25 cellular contexts compared by ENCODE assay signal in genomic region chr12:72978999-72979398, GRCh38.
"Had no signal": no experiment of that assay in that cellular context is flagged by ENCODE, and none has a peak within 500 bp of the region (broad histone marks: within the 10 kb centered on the region; RNA-seq: fewer than 3 reads in every experiment).

No MANE protein-coding gene starts in this region.

- ATAC-seq: stimulated activated effector memory CD8-positive, alpha-beta T cell treated with anti-CD3 and anti-CD28 coated beads, Interleukin-12 subunit alpha, Interleukin-12 subunit beta, amount 100 ng/mL, for 72 hours; stimulated activated memory B cell treated with anti-CD40 and anti-IgM and Interleukin-4, amounts not matched to agents 10 μg/mL and 1 μg/mL and 100 μg/mL, for 72 hours; stimulated activated naive B cell treated with anti-CD40 and anti-IgM and Interleukin-4, amounts not matched to agents 10 μg/mL and 1 μg/mL and 100 μg/mL, for 72 hours; stimulated activated naive CD8-positive, alpha-beta T cell treated with anti-CD3 and anti-CD28 coated beads, Interleukin-15, amount 100 ng/mL, for 72 hours; stimulated activated naive CD8-positive, alpha-beta T cell treated with anti-CD3 and anti-CD28 coated beads, Interleukin-15, Interleukin-2, amounts not matched to agents 100 U/mL and 50 U/mL, for 24 hours; upper lobe of right lung had no signal

- H3K4me1 ChIP-seq: stomach, suprapubic skin, testis, thyroid gland, tibial artery, tibial nerve, transverse colon, upper lobe of left lung, upper lobe of right lung, uterus, vagina had no signal

- H3K27ac ChIP-seq: stomach, suprapubic skin, testis, thoracic aorta, thyroid gland, tibial artery, tibial nerve, transverse colon, upper lobe of left lung, upper lobe of right lung, uterus, vagina had no signal

- H3K27me3 ChIP-seq: stomach, suprapubic skin, testis, thyroid gland, tibial artery, tibial nerve, transverse colon, upper lobe of left lung, upper lobe of right lung, uterus, vagina had no signal

- DNase-seq: stimulated activated CD4-positive, alpha-beta T cell treated with anti-CD3 and anti-CD28 coated beads, Interleukin-2, amount 100 ng/mL, for 48 hours; stimulated activated CD4-positive, alpha-beta T cell treated with anti-CD3 and anti-CD28 coated beads, Interleukin-4, amount 100 ng/mL, for 1 hour; stimulated activated CD4-positive, alpha-beta T cell treated with anti-CD3 and anti-CD28 coated beads, Interleukin-4, amount 100 ng/mL, for 24 hours; stimulated activated CD4-positive, alpha-beta T cell treated with anti-CD3 and anti-CD28 coated beads, Interleukin-4, amount 100 ng/mL, for 4 hours; stimulated activated CD8-positive, alpha-beta memory T cell treated with anti-CD3 and anti-CD28 coated beads, Interleukin-4, amount 100 ng/mL, for 48 hours; stimulated activated naive B cell treated with anti-CD40 and anti-IgM and Interleukin-4, amounts not matched to agents 10 μg/mL and 1 μg/mL and 100 μg/mL, for 72 hours; stimulated activated naive CD4-positive, alpha-beta T cell; stimulated activated naive CD4-positive, alpha-beta T cell treated with Interleukin-2 at 50 U/mL for 16 hours; stimulated activated naive CD8-positive, alpha-beta T cell treated with anti-CD3 and anti-CD28 coated beads, Interleukin-15, amount 100 ng/mL, for 72 hours; stimulated activated naive CD8-positive, alpha-beta T cell treated with anti-CD3 and anti-CD28 coated beads, Interleukin-15, Interleukin-2, amounts not matched to agents 100 U/mL and 50 U/mL, for 24 hours; stomach; substantia nigra; testis; thyroid gland; tibial artery; transverse colon; upper lobe of left lung; upper lobe of right lung; uterus had no signal

- H3K4me3 ChIP-seq: stomach, suprapubic skin, testis, thoracic aorta, thyroid gland, tibial artery, tibial nerve, transverse colon, upper lobe of left lung, upper lobe of right lung, uterus, vagina had no signal

- H3K36me3 ChIP-seq: stomach, suprapubic skin, thoracic aorta, thyroid gland, tibial artery, tibial nerve, transverse colon, upper lobe of left lung, upper lobe of right lung, uterus, vagina had no signal

- H3K9me3 ChIP-seq: suprapubic skin, testis, thyroid gland, upper lobe of right lung, uterus, vagina had no signal
